12 cellular contexts compared by ENCODE assay signal in genomic region chr7:69403169-69403568, GRCh38.
DNase-seq lines count a peak whose midpoint lies in the region; ATAC-seq and TF ChIP-seq lines count a peak whose summit lies in the region.
"Had no signal": no experiment of that assay in that cellular context is flagged by ENCODE, and none has a peak within 500 bp of the region (broad histone marks: within the 10 kb centered on the region; RNA-seq: fewer than 3 reads in every experiment).

No MANE protein-coding gene starts in this region.

- TF ChIP-seq CTCF in A673 (conservative IDR thresholded peaks at IDR 0.05; ENCODE audit: low read depth, low read length), result peak; percentile 53; the same call in 1 of the 2 replicates
- TF ChIP-seq CTCF in GM13976 (IDR thresholded peaks at IDR 0.05; ENCODE audit: borderline replicate concordance, control extremely low read depth, extremely low read depth, insufficient read depth, missing control alignments), result peak; percentile 5
- peak; percentile 57 for TF ChIP-seq CTCF in left ventricle myocardium inferior (IDR thresholded peaks at IDR 0.05; ENCODE audit: borderline replicate concordance)
- TF ChIP-seq CTCF in transverse colon (IDR thresholded peaks at IDR 0.05), result no peak

- H3K4me1 ChIP-seq in A673 (ENCODE audit: insufficient read depth, low read length, poor library complexity, severe bottlenecking), result no peaks in the 10 kb centered on the region
- H3K4me1 ChIP-seq in left ventricle myocardium inferior, result no peaks in the 10 kb centered on the region
- no peaks in the 10 kb centered on the region for H3K4me1 ChIP-seq in transverse colon
- H3K4me1 ChIP-seq: esophagus squamous epithelium, Peyer's patch had no signal

- no peak for ATAC-seq in HG03039 (IDR thresholded peaks at IDR 0.05; ENCODE audit: unreplicated experiment)

- H3K9me3 ChIP-seq in A673 (ENCODE audit: low read depth, low read length, poor library complexity, severe bottlenecking), result no peaks in the 10 kb centered on the region
- H3K9me3 ChIP-seq in left ventricle myocardium inferior (replicated peaks), result peaks cover 9% of the 10 kb centered on the region
- no peaks in the 10 kb centered on the region for H3K9me3 ChIP-seq in MG63
- no peaks in the 10 kb centered on the region for H3K9me3 ChIP-seq in transverse colon
- H3K9me3 ChIP-seq: esophagus squamous epithelium, Peyer's patch had no signal

- no peak for TF ChIP-seq EP300 in transverse colon (IDR thresholded peaks at IDR 0.05; ENCODE audit: low read depth)

- no peak overlapping the region for H3K27ac ChIP-seq in A673 (ENCODE audit: low read depth, low read length, poor library complexity, severe bottlenecking)
- H3K27ac ChIP-seq in left ventricle myocardium inferior (replicated peaks), result no peak overlapping the region
- no peak overlapping the region for H3K27ac ChIP-seq in transverse colon
- H3K27ac ChIP-seq: BLaER1 treated with 17β-estradiol and CSF1 and Interleukin-3, amounts not matched to agents 10 nM and 100 nM; esophagus squamous epithelium; Peyer's patch had no signal

- H3K36me3 ChIP-seq in A673 (ENCODE audit: insufficient read depth, low read length, poor library complexity, severe bottlenecking), result no peaks in the 10 kb centered on the region
- H3K36me3 ChIP-seq in left ventricle myocardium inferior, result no peaks in the 10 kb centered on the region
- no peaks in the 10 kb centered on the region for H3K36me3 ChIP-seq in MG63
- H3K36me3 ChIP-seq in transverse colon, result no peaks in the 10 kb centered on the region
- H3K36me3 ChIP-seq: BLaER1 treated with 17β-estradiol and CSF1 and Interleukin-3, amounts not matched to agents 10 nM and 100 nM; esophagus squamous epithelium; Peyer's patch had no signal

- no TSS peak for BruUV-seq in A673 (replicated peaks; lab: Mats Ljungman, UMichigan)

- TF ChIP-seq POLR2A in transverse colon (IDR thresholded peaks at IDR 0.05), result no peak

- no peak overlapping the region for H3K4me3 ChIP-seq in A673 (ENCODE audit: low read depth, low read length, poor library complexity, severe bottlenecking)
- no peak overlapping the region for H3K4me3 ChIP-seq in left ventricle myocardium inferior
- no peak overlapping the region for H3K4me3 ChIP-seq in MG63
- no peak overlapping the region for H3K4me3 ChIP-seq in transverse colon
- H3K4me3 ChIP-seq: BLaER1 treated with 17β-estradiol and CSF1 and Interleukin-3, amounts not matched to agents 10 nM and 100 nM; esophagus squamous epithelium; Peyer's patch had no signal

- H3K27me3 ChIP-seq in A673 (replicated peaks; ENCODE audit: insufficient read depth, low read depth, low read length, poor library complexity) (no peaks in the 10 kb centered on the region), left ventricle myocardium inferior (ENCODE audit: low read depth) (no peaks in the 10 kb centered on the region), MG63 (no peaks in the 10 kb centered on the region), transverse colon (no peaks in the 10 kb centered on the region)
- H3K27me3 ChIP-seq: BLaER1 treated with 17β-estradiol and CSF1 and Interleukin-3, amounts not matched to agents 10 nM and 100 nM; esophagus squamous epithelium; Peyer's patch had no signal

- CTCF ChIA-PET in A673 (lab: Charles Lee), result interaction anchor here (1.1 kb wide), 1 partner anchor 40 kb away, joined by 3 read pairs; no protein-coding TSS in a partner anchor

- POLR2A ChIA-PET in A673 (lab: Charles Lee; ENCODE audit: low non-redundant PET), result no interaction called here

- DNase-seq in A673 (ENCODE audit: low spot score) (peak; percentile 66), GM13976 (ENCODE audit: low spot score) (peak; percentile 48), NCI-H82 treated with DMSO at 0.1 percent for 48 hours (lab: John Stamatoyannopoulos, UW; ENCODE audit: unreplicated experiment) (peak; percentile 29), left ventricle myocardium inferior (no peak), NCI-H2107 (lab: John Stamatoyannopoulos, UW) (no peak), MG63 (no peak), transverse colon (no peak)
- DNase-seq: esophagus squamous epithelium; Peyer's patch; stimulated activated CD4-positive, alpha-beta T cell treated with anti-CD3 and anti-CD28 coated beads, Interleukin-12 subunit alpha, Interleukin-12 subunit beta, amount 100 ng/mL, for 4 hours had no signal

- 76 to 88% methylated on average over 1 to 2 of the region's 2 CpGs for WGBS in transverse colon (ENCODE audit: low coverage in 1 of 2), 2 donors

- in situ Hi-C loops in GM13976 (cut with MboI; ENCODE audit: low sequenced_read_pairs, unreplicated experiment) (no loop called here), transverse colon (cut with MboI; ENCODE audit: low pct_ligation_motif_present in 1 of 4, low pct_unique_long_range_greater_than_20kb in 1 of 4, low sequenced_read_pairs in 3 of 4) (no loop called here)

- intact Hi-C loops in A673 (cut with micrococcal nuclease; ENCODE audit: unreplicated experiment) (loop anchor here (2.0 to 10.0 kb wide), 3 partner anchors 402 to 759 kb away; no protein-coding TSS in a partner anchor), left ventricle myocardium inferior (cut with micrococcal nuclease) (no loop called here), transverse colon (cut with DNase I; ENCODE audit: low total_unique reads) (no loop called here)

Comparison
In these comparisons a context has a peak if more than half of its experiments do, and no peak if none do; other contexts are left out.
1. DNase-seq: peak in A673 (single experiment), GM13976 (single experiment) and NCI-H82 treated with DMSO at 0.1 percent for 48 hours (single experiment); none in left ventricle myocardium inferior (single experiment), NCI-H2107 (single experiment), MG63 (single experiment) and transverse colon (single experiment).
2. CTCF ChIP-seq: peak in A673 (single experiment), GM13976 (single experiment) and left ventricle myocardium inferior (single experiment); none in transverse colon (0 of 5).